ENCODE assay signal across 8 cellular contexts in the genomic region with DNA sequence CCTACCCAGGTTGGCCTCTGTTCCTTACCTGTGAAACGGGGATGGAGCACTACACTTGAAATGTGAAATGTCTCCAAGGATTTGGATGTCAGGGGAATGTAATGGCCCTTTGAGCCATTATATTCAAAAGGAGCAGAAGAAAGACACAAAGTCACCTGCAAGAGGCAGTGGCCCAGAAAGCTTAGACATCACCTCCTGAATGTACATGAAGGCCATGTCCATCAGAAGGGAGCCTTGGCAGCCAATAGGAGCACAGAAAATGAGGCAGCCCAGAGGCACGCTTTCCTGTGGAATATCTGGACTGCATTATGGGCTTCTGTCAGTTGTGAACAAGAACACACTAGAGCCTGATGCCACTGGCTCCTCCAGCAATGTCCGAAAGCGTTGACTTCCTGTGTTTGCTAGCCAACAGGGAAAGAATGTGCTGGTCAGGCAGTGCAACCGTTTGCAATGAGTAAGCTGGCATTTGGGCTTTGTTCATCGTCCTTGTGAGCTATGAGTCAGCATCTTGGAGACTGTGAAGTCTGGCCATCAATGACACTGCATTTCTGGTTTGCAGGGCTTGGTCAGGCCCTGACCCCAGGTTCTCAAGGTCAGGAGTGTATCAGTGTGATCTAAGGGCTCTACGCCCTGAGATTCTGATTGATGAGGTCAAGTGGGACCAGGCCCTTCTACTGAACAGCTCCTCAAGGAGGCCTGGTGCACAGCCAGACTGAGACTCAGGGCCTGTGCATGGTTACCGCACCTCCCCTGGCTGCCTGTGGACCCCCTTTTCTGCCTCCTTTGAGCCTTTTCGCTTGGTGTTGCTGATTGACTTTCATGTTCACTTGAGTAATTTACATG.
DNase-seq lines count a peak whose midpoint lies in the region; ATAC-seq and TF ChIP-seq lines count a peak whose summit lies in the region.

No MANE protein-coding gene starts in this region.

- no peaks in the 10 kb centered on the region for H3K79me2 ChIP-seq in osteoblast (ENCODE audit: insufficient read depth, low read length)

- ATAC-seq in Panc1 (peak; percentile 92), GM19328 (IDR thresholded peaks at IDR 0.05; ENCODE audit: unreplicated experiment) (no peak)

- H3K4me3 ChIP-seq in Caco-2 (ENCODE audit: low read depth, low read length) = no peak overlapping the region
- no peak overlapping the region for H3K4me3 ChIP-seq in Panc1 (ENCODE audit: low read depth in 2 of 2, low read length in 2 of 2)
- no peak overlapping the region for H3K4me3 ChIP-seq in fibroblast of mammary gland (ENCODE audit: control insufficient read depth, low read depth, low read length)
- H3K4me3 ChIP-seq in osteoblast (ENCODE audit: insufficient read depth, low read length) = no peak overlapping the region

- CTCF ChIA-PET in Caco-2 (lab: Charles Lee) = interaction anchor here (0.6 kb wide), 1 partner anchor 44 kb away, joined by 3 read pairs; no protein-coding TSS in a partner anchor
- CTCF ChIA-PET in Panc1 (lab: Charles Lee) = no interaction called here

- H3K9me3 ChIP-seq in Caco-2 (no peaks in the 10 kb centered on the region), Panc1 (ENCODE audit: control insufficient read depth, insufficient read depth, low read depth, low read length) (peaks cover 8% of the 10 kb centered on the region; the same call in 1 of the 2 replicates), osteoblast (ENCODE audit: low read depth, low read length) (no peaks in the 10 kb centered on the region)

- TF ChIP-seq CTCF in Caco-2 (IDR thresholded peaks at IDR 0.05; ENCODE audit: insufficient read depth in 1 of 2, low read depth in 1 of 2, low read length in 1 of 2, severe bottlenecking in 1 of 2, unreplicated experiment in 1 of 2) (no peak), Panc1 (IDR thresholded peaks at IDR 0.05) (no peak), fibroblast of mammary gland (conservative IDR thresholded peaks at IDR 0.05; ENCODE audit: control insufficient read depth, insufficient read depth, low read depth, low read length) (no peak), osteoblast (IDR thresholded peaks at IDR 0.05; ENCODE audit: extremely low read depth, low read depth, low read length) (no peak), glutamatergic neuron (IDR thresholded peaks at IDR 0.05; ENCODE audit: partially characterized antibody, unreplicated experiment) (no peak)

- BruUV-seq in Caco-2 (replicated peaks; lab: Mats Ljungman, UMichigan) (no TSS peak), Panc1 (replicated peaks; lab: Mats Ljungman, UMichigan) (no TSS peak)

- H3K9me3 Mint-ChIP-seq in Caco-2 (ENCODE audit: unreplicated experiment) (no peaks in the 10 kb centered on the region), glutamatergic neuron (ENCODE audit: unreplicated experiment) (peaks cover 4% of the 10 kb centered on the region)

- H3K27me3 ChIP-seq in Caco-2 (replicated peaks; ENCODE audit: control insufficient read depth, insufficient read depth, low read length) (no peaks in the 10 kb centered on the region), Panc1 (ENCODE audit: control insufficient read depth, insufficient read depth, low read length) (no peaks in the 10 kb centered on the region), osteoblast (ENCODE audit: insufficient read depth, low read length) (no peaks in the 10 kb centered on the region)

- H4K20me1 ChIP-seq in osteoblast (ENCODE audit: insufficient read depth, low read length) = no peaks in the 10 kb centered on the region

- H3K27me3 Mint-ChIP-seq in Caco-2 (ENCODE audit: insufficient read depth, unreplicated experiment) (no peaks in the 10 kb centered on the region), glutamatergic neuron (ENCODE audit: unreplicated experiment) (peaks cover 16% of the 10 kb centered on the region)

- H3K36me3 ChIP-seq in Caco-2 (ENCODE audit: control insufficient read depth, insufficient read depth, low read length) = no peaks in the 10 kb centered on the region
- H3K36me3 ChIP-seq in Panc1 (ENCODE audit: control insufficient read depth, insufficient read depth, low read length) = no peaks in the 10 kb centered on the region
- no peaks in the 10 kb centered on the region for H3K36me3 ChIP-seq in osteoblast (ENCODE audit: insufficient read depth, low read length)

- H3K4me3 Mint-ChIP-seq in Caco-2 (ENCODE audit: unreplicated experiment) (no peak overlapping the region), glutamatergic neuron (ENCODE audit: unreplicated experiment) (no peak overlapping the region)

- peaks cover 37% of the 10 kb centered on the region for H3K4me1 ChIP-seq in Caco-2
- H3K4me1 ChIP-seq in Panc1 (ENCODE audit: control insufficient read depth, insufficient read depth, low read length) = peaks cover 6% of the 10 kb centered on the region; the same call in 1 of the 2 replicates
- peaks cover 37% of the 10 kb centered on the region for H3K4me1 ChIP-seq in osteoblast (ENCODE audit: insufficient read depth, low read length)

- peak overlapping the region; percentile 52 for H2AFZ ChIP-seq in osteoblast (ENCODE audit: low read length)

- POLR2A ChIA-PET in Caco-2 (lab: Charles Lee) (no interaction called here), Panc1 (lab: Charles Lee) (no interaction called here)

- peak; percentile 78 to 82 for DNase-seq in Caco-2
- DNase-seq in Panc1 (ENCODE audit: low read depth, low spot score) = peak; percentile 87
- peak; percentile 99 for DNase-seq in fibroblast of mammary gland (ENCODE audit: low read depth)
- DNase-seq in osteoblast (ENCODE audit: insufficient read length, low spot score, missing footprints) = peak; percentile 96
- no peak for DNase-seq in NCI-H1694 (lab: John Stamatoyannopoulos, UW)
- DNase-seq in GM19240 (ENCODE audit: insufficient read length, low spot score) = no peak
- no peak for DNase-seq in glutamatergic neuron

- H3K36me3 Mint-ChIP-seq in Caco-2 (ENCODE audit: insufficient read depth, unreplicated experiment) (peaks cover 8% of the 10 kb centered on the region), glutamatergic neuron (ENCODE audit: unreplicated experiment) (no peaks in the 10 kb centered on the region)

- H3K4me1 Mint-ChIP-seq in Caco-2 (ENCODE audit: low read depth, unreplicated experiment) (peaks cover 38% of the 10 kb centered on the region), glutamatergic neuron (ENCODE audit: low read depth, unreplicated experiment) (peaks cover 3% of the 10 kb centered on the region)

- peak overlapping the region; percentile 28 for H3K4me2 ChIP-seq in osteoblast (ENCODE audit: insufficient read depth, low read length)

- H3K27ac ChIP-seq in Panc1 (ENCODE audit: low read length) (peak overlapping the region; percentile 68), osteoblast (ENCODE audit: low read depth, low read length) (peak overlapping the region; percentile 95)

- in situ Hi-C loops in Panc1 (cut with HindIII; ENCODE audit: low pct_unique_long_range_greater_than_20kb, low sequenced_read_pairs) = no loop called here

- H3K27ac Mint-ChIP-seq in Caco-2 (ENCODE audit: unreplicated experiment) (peak overlapping the region; percentile 87), glutamatergic neuron (ENCODE audit: unreplicated experiment) (no peak overlapping the region)

- intact Hi-C loops in Caco-2 (cut with micrococcal nuclease; ENCODE audit: unreplicated experiment) = no loop called here
- intact Hi-C loops in Panc1 (cut with micrococcal nuclease; ENCODE audit: unreplicated experiment) = no loop called here

Comparison
In these comparisons a context has a peak if more than half of its experiments do, and no peak if none do; other contexts are left out.
1. DNase-seq: peak in Caco-2 (2 of 2), Panc1 (single experiment), fibroblast of mammary gland (single experiment) and osteoblast (single experiment); none in NCI-H1694 (single experiment), GM19240 (single experiment) and glutamatergic neuron (single experiment).